1 cellular context compared by ENCODE assay signal in genomic region chr11:130802567-130802966, GRCh38.
TF ChIP-seq lines count a peak whose summit lies in the region.

No MANE protein-coding gene starts in this region.

TF ChIP-seq in GM23338, 12 proteins besides CTCF, POLR2A, EP300 and RAD21 (continued from another document):
- TF ChIP-seq, protein P1, sequence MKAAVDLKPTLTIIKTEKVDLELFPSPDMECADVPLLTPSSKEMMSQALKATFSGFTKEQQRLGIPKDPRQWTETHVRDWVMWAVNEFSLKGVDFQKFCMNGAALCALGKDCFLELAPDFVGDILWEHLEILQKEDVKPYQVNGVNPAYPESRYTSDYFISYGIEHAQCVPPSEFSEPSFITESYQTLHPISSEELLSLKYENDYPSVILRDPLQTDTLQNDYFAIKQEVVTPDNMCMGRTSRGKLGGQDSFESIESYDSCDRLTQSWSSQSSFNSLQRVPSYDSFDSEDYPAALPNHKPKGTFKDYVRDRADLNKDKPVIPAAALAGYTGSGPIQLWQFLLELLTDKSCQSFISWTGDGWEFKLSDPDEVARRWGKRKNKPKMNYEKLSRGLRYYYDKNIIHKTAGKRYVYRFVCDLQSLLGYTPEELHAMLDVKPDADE (IDR thresholded peaks at IDR 0.05): no peak
- TF ChIP-seq ZNF114 (CRISPR knock-in tag; IDR thresholded peaks at IDR 0.05) (no peak), POLR2AphosphoS5 (IDR thresholded peaks at IDR 0.05; ENCODE audit: low read depth) (no peak)
